29 cellular contexts compared by ENCODE assay signal in the genomic region with DNA sequence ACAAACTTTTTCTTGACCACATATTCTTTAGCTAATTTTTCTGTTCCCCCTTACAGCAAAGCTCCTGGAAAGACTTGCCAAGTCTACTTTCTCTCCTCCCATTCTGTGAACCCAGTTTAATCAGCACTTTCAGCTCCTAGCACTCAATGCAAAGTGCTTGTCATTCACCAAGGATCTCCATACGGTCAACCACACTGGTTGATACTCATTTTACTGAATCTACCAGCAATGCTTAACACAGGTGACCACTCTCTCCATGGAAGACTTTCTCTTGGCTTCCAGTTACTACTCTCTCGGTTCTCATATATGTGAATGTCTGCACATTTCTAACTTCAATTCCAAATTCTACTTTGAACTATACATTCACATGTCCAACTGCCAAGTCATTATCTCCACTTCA.
"Had no signal": no experiment of that assay in that cellular context is flagged by ENCODE, and none has a peak within 500 bp of the region (broad histone marks: within the 10 kb centered on the region; RNA-seq: fewer than 3 reads in every experiment).

No MANE protein-coding gene starts in this region.

- H3K27me3 Mint-ChIP-seq: progenitor cell of endocrine pancreas; stimulated activated memory B cell treated with anti-CD40 and anti-IgM and Interleukin-4, amounts not matched to agents 10 μg/mL and 1 μg/mL and 100 μg/mL, for 72 hours; stimulated activated naive CD8-positive, alpha-beta T cell treated with anti-CD3 and anti-CD28 coated beads, Interleukin-15, amount 100 ng/mL, for 72 hours; type B pancreatic cell had no signal

- H3K4me3 Mint-ChIP-seq: natural killer cell; nephron; neural progenitor cell; stimulated activated memory B cell treated with anti-CD40 and anti-IgM and Interleukin-4, amounts not matched to agents 10 μg/mL and 1 μg/mL and 100 μg/mL, for 72 hours; stimulated activated naive CD8-positive, alpha-beta T cell treated with anti-CD3 and anti-CD28 coated beads, Interleukin-15, amount 100 ng/mL, for 72 hours; type B pancreatic cell had no signal

- H3K27ac Mint-ChIP-seq: natural killer cell; nephron; neural progenitor cell; progenitor cell of endocrine pancreas; stimulated activated memory B cell treated with anti-CD40 and anti-IgM and Interleukin-4, amounts not matched to agents 10 μg/mL and 1 μg/mL and 100 μg/mL, for 72 hours; stimulated activated naive CD8-positive, alpha-beta T cell treated with anti-CD3 and anti-CD28 coated beads, Interleukin-15, amount 100 ng/mL, for 72 hours; type B pancreatic cell had no signal

- FAIRE-seq: small intestine had no signal

- H3K4me1 Mint-ChIP-seq: nephron had no signal

- H3K4me3 ChIP-seq: neural progenitor cell, ovary, psoas muscle, right lobe of liver, sigmoid colon, suprapubic skin, testis, tibial artery, transverse colon, upper lobe of right lung, uterus had no signal

- H3K27me3 ChIP-seq: neural progenitor cell, ovary, right lobe of liver, sigmoid colon, suprapubic skin, testis, tibial artery, transverse colon, upper lobe of right lung, uterus had no signal

- H3K36me3 ChIP-seq: ovary, uterus had no signal

- H3K4me1 ChIP-seq: parathyroid adenoma, psoas muscle, right lobe of liver, sigmoid colon, suprapubic skin, testis, tibial artery, transverse colon, upper lobe of right lung, uterus had no signal

- H3K27ac ChIP-seq: neural progenitor cell, ovary, parathyroid adenoma, psoas muscle, right lobe of liver, sigmoid colon, suprapubic skin, testis, tibial artery, transverse colon, upper lobe of right lung, uterus had no signal

- DNase-seq: natural killer cell; occipital lobe; ovary; posterior cingulate gyrus; psoas muscle; right cardiac atrium; right lobe of liver; sigmoid colon; small intestine; stimulated activated CD4-positive, alpha-beta T cell treated with anti-CD3 and anti-CD28 coated beads, Interleukin-15, amount 100 ng/mL, for 24 hours; stimulated activated CD4-positive, alpha-beta T cell treated with anti-CD3 and anti-CD28 coated beads, Interleukin-2, amount 100 ng/mL, for 24 hours; stimulated activated CD4-positive, alpha-beta T cell treated with anti-CD3 and anti-CD28 coated beads, Interleukin-2, amount 100 ng/mL, for 48 hours; stimulated activated CD4-positive, alpha-beta T cell treated with anti-CD3 and anti-CD28 coated beads, Interleukin-4, amount 100 ng/mL, for 24 hours; stimulated activated naive CD4-positive, alpha-beta T cell; stimulated activated naive CD8-positive, alpha-beta T cell treated with anti-CD3 and anti-CD28 coated beads, Interleukin-15, amount 100 ng/mL, for 72 hours; stimulated activated naive CD8-positive, alpha-beta T cell treated with anti-CD3 and anti-CD28 coated beads, Interleukin-15, Interleukin-2, amounts not matched to agents 100 U/mL and 50 U/mL, for 24 hours; substantia nigra; testis; tibial artery; transverse colon; upper lobe of right lung; uterus had no signal

- H3K9me3 Mint-ChIP-seq: natural killer cell; nephron; stimulated activated memory B cell treated with anti-CD40 and anti-IgM and Interleukin-4, amounts not matched to agents 10 μg/mL and 1 μg/mL and 100 μg/mL, for 72 hours; stimulated activated naive CD8-positive, alpha-beta T cell treated with anti-CD3 and anti-CD28 coated beads, Interleukin-15, amount 100 ng/mL, for 72 hours; type B pancreatic cell had no signal

- H3K36me3 Mint-ChIP-seq: natural killer cell had no signal

- ATAC-seq: psoas muscle; right cardiac atrium; right lobe of liver; stimulated activated memory B cell treated with anti-CD40 and anti-IgM and Interleukin-4, amounts not matched to agents 10 μg/mL and 1 μg/mL and 100 μg/mL, for 72 hours; stimulated activated naive CD8-positive, alpha-beta T cell treated with anti-CD3 and anti-CD28 coated beads, Interleukin-15, amount 100 ng/mL, for 72 hours; upper lobe of right lung had no signal

- H3K9me3 ChIP-seq: ovary, psoas muscle, right lobe of liver, sigmoid colon, suprapubic skin, testis, tibial artery, transverse colon, upper lobe of right lung, uterus had no signal
